ENCODE assay signal across 21 cellular contexts in the genomic region with DNA sequence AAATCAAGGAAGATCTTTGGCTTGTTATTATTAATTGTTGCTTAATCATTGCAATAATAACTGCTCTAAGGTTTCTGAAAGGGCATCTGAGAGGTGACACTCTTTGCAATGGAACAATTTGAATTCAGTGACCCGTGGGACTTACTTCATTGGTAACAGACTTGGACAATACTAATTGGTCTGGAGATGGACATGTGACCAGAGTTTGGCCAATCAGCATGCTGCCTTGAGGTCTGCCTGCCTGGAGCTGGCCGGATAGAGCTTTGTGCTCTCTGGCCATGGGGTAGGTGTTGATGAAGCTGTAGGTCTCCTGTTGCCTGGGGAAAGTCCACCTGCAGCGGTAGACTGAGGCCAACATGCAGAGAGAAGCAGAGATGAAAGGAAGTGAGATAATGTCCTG. TPM values are rescaled to one million over a fixed set of nuclear protein-coding genes. Genes with fewer than 3 reads are reported as not detected.
"Had no signal": no experiment of that assay in that cellular context is flagged by ENCODE, and none has a peak within 500 bp of the region (broad histone marks: within the 10 kb centered on the region; RNA-seq: fewer than 3 reads in every experiment).

No MANE protein-coding gene starts in this region.

- H3K27ac Mint-ChIP-seq: activated naive CD8-positive, alpha-beta T cell; activated T-cell treated with anti-CD3 and anti-CD28 coated beads, Interleukin-2, amount 50 U/mL, for 72 hours; endodermal cell; immature natural killer cell; natural killer cell; stimulated activated memory B cell treated with anti-CD40 and anti-IgM and Interleukin-4, amounts not matched to agents 10 μg/mL and 1 μg/mL and 100 μg/mL, for 72 hours had no signal

- H3K36me3 ChIP-seq: tibial nerve had no signal

- H3K9me3 Mint-ChIP-seq: activated T-cell treated with anti-CD3 and anti-CD28 coated beads, Interleukin-2, amount 50 U/mL, for 72 hours; endodermal cell; immature natural killer cell; natural killer cell had no signal

- H3K4me1 ChIP-seq: tibial nerve had no signal

- H3K27me3 ChIP-seq: dorsolateral prefrontal cortex, tibial nerve had no signal

- ATAC-seq: activated T-cell treated with anti-CD3 and anti-CD28 coated beads, Interleukin-2, amount 50 U/mL, for 72 hours; esophagus mucosa; natural killer cell; stimulated activated memory B cell treated with anti-CD40 and anti-IgM and Interleukin-4, amounts not matched to agents 10 μg/mL and 1 μg/mL and 100 μg/mL, for 72 hours had no signal

- H3K4me1 Mint-ChIP-seq: endodermal cell, immature natural killer cell, natural killer cell had no signal

- DNase-seq: activated CD4-positive, alpha-beta T cell treated with anti-CD3 and anti-CD28 coated beads, Interleukin-2, amount 50 U/mL, for 48 hours; activated gamma-delta T cell treated with Interleukin-2 at 50 U/mL for 16 hours; activated T-cell treated with anti-CD3 and anti-CD28 coated beads, Interleukin-2, amount 50 U/mL, for 72 hours; amniotic stem cell; dorsolateral prefrontal cortex; endodermal cell; immature natural killer cell; mesendoderm; natural killer cell; nucleus accumbens; posterior cingulate gyrus had no signal

- H3K4me3 Mint-ChIP-seq: activated naive CD8-positive, alpha-beta T cell; activated T-cell treated with anti-CD3 and anti-CD28 coated beads, Interleukin-2, amount 50 U/mL, for 72 hours; endodermal cell; immature natural killer cell; natural killer cell; stimulated activated memory B cell treated with anti-CD40 and anti-IgM and Interleukin-4, amounts not matched to agents 10 μg/mL and 1 μg/mL and 100 μg/mL, for 72 hours had no signal

- H3K4me3 ChIP-seq: dorsolateral prefrontal cortex, tibial nerve had no signal

- H3K27me3 Mint-ChIP-seq: activated naive CD8-positive, alpha-beta T cell had no signal

- H3K27ac ChIP-seq: dorsolateral prefrontal cortex, tibial nerve, VCaP had no signal

- H3K36me3 Mint-ChIP-seq: activated naive CD8-positive, alpha-beta T cell; immature natural killer cell; natural killer cell; stimulated activated memory B cell treated with anti-CD40 and anti-IgM and Interleukin-4, amounts not matched to agents 10 μg/mL and 1 μg/mL and 100 μg/mL, for 72 hours had no signal

- H3K9me3 ChIP-seq: tibial nerve had no signal

RNA-seq across cellular contexts. Expression of a gene that starts 30.5 kb away (rescaled TPM):
- total RNA-seq: activated T-cell treated with anti-CD3 and anti-CD28 coated beads, Interleukin-2, amount 50 U/mL, for 72 hours; cardiac septum; dorsolateral prefrontal cortex; fibroblast of villous mesenchyme; liver; natural killer cell; subcutaneous adipose tissue; T-helper 1 cell treated with Interleukin-12 subunit alpha and Interleukin-12 subunit beta and Interleukin-4 antibody, amounts not matched to agents 30 ng/mL and 1 ng/mL, for 36 hours; tibial nerve had no signal
- polyA plus RNA-seq: immature natural killer cell had no signal
